21 cellular contexts compared by ENCODE assay signal in genomic region chr18:8562065-8562464, GRCh38.
"Had no signal": no experiment of that assay in that cellular context is flagged by ENCODE, and none has a peak within 500 bp of the region (broad histone marks: within the 10 kb centered on the region; RNA-seq: fewer than 3 reads in every experiment).

No MANE protein-coding gene starts in this region.

- DNase-seq: activated CD4-positive, alpha-beta memory T cell treated with anti-CD3 and anti-CD28 coated beads, Interleukin-2, amount 10 ng/mL, durations not matched to agents 7 days and 5 days; activated CD4-positive, alpha-beta T cell treated with anti-CD3 and anti-CD28 coated beads for 36 hours; activated CD4-positive, alpha-beta T cell treated with anti-CD3 and anti-CD28 coated beads, Interleukin-2, amount 50 U/mL, for 1 hour; activated naive CD4-positive, alpha-beta T cell treated with anti-CD3 and anti-CD28 coated beads, Interleukin-2, amount 50 U/mL, for 16 hours; activated naive CD8-positive, alpha-beta T cell treated with anti-CD3 and anti-CD28 coated beads, Interleukin-2, amount 10 ng/mL, durations not matched to agents 7 days and 5 days; activated T-cell treated with anti-CD3 and anti-CD28 coated beads for 4 hours; adrenal gland; anterior cingulate cortex; MG63; MV-4-11; NCI-H1092 treated with DMSO at 0.1 percent for 48 hours; NCI-H1417 treated with DMSO at 0.1 percent for 48 hours; NCI-H1694 treated with DMSO at 0.1 percent for 48 hours; NCI-H2029 treated with DMSO at 0.1 percent for 48 hours; NCI-H345; NCI-H510A; NCI-H526 treated with DMSO at 0.1 percent for 48 hours; PC-9; T-cell; WERI-Rb-1 had no signal

- ATAC-seq: activated CD4-positive, alpha-beta T cell treated with anti-CD3 and anti-CD28 coated beads for 36 hours; T-cell had no signal

- H3K4me1 ChIP-seq: adrenal gland had no signal

- H3K27me3 ChIP-seq: adrenal gland, MG63 had no signal

- H3K9me3 ChIP-seq: adrenal gland, MG63 had no signal

- H3K4me3 ChIP-seq: adrenal gland, MG63, PC-9, SK-N-MC had no signal

- H3K27ac ChIP-seq: adrenal gland, PC-9, SK-N-MC, WERI-Rb-1 had no signal

- H3K36me3 ChIP-seq: adrenal gland, MG63, WERI-Rb-1 had no signal
